Comparison of ENCODE assay signal across 8 cellular contexts in the genomic region with DNA sequence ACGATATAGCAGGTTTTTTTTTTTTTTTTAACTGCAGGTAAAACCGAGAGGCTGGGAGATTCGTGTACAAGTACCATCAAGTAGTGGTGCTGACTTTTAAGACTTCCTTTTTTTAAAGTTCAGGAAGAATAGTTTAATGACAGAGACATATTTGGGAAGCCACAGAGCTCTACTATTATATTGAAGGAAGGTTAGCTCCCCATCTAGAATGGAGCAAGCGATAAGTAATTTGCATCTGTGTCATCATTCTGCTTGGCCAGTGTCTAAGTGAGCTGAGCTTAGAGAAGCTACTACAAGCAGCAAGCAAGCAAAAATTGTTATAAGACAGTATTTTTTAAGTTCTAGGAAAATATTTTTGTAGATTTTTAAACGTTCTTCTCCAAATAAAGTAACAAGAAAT.
"Had no signal": no experiment of that assay in that cellular context is flagged by ENCODE, and none has a peak within 500 bp of the region (broad histone marks: within the 10 kb centered on the region; RNA-seq: fewer than 3 reads in every experiment).

No MANE protein-coding gene starts in this region.

- H3K9ac ChIP-seq: GM23248 had no signal

- H3K27ac ChIP-seq: GM23248, HL-60 had no signal

- H3K4me3 ChIP-seq: GM23248, HAP-1 had no signal

- DNase-seq: GM23248, GOT3, H7, HFFc6 had no signal

- H3K36me3 ChIP-seq: HAP-1 had no signal

- H3K9me3 ChIP-seq: HAP-1 had no signal

- H3K4me1 ChIP-seq: HAP-1 had no signal

- ATAC-seq: HCT116, HepG2 had no signal
